Comparison of ENCODE assay signal across 12 cellular contexts in the genomic region with DNA sequence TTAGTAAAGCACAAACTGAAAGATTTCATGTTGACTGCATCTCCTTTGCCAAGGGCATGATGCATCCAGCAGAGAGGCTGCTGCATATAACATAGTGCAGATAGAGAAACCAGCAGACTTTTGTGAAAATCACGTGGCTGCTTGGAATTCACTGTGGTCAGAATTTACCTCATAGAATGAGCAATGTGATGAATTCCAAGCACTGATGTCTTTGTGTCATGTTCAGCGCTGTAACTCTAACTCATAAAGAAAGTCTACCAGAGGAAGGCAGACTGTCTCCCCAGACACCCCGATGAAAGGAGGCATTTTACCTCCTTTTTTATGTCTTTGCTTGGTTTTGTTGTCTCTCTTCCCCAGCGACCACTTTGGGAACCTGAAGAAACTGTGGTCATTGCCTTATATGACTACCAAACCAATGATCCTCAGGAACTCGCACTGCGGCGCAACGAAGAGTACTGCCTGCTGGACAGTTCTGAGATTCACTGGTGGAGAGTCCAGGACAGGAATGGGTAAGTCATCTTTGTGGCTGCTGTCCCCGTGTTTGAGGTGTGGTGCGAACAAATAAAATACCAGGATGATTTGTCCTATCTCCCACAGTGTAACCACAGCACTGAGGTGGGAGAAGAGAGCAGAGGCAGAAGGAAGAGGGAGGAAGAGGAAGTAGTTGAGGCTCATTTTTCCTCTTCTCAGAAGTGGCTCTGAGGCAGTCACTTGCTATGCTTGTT. TPM values are rescaled to one million over a fixed set of nuclear protein-coding genes. Genes with fewer than 3 reads are reported as not detected.
DNase-seq lines count a peak whose midpoint lies in the region; ATAC-seq and TF ChIP-seq lines count a peak whose summit lies in the region.
"Had no signal": no experiment of that assay in that cellular context is flagged by ENCODE, and none has a peak within 500 bp of the region (broad histone marks: within the 10 kb centered on the region; RNA-seq: fewer than 3 reads in every experiment).

No MANE protein-coding gene starts in this region.

- no peak overlapping the region for H3K9ac ChIP-seq in SK-N-SH

- no peak overlapping the region for H2AFZ ChIP-seq in SK-N-SH (ENCODE audit: low read depth)

- ATAC-seq in SK-N-SH treated with all-trans-retinoic acid at 6 μM for 48 hours = peak; percentile 31; the same call in 1 of the 3 replicates
- ATAC-seq in right cardiac atrium = no peak
- ATAC-seq in GM21423 (IDR thresholded peaks at IDR 0.05; ENCODE audit: unreplicated experiment) = no peak
- ATAC-seq: HCT116 had no signal

- no peak overlapping the region for H3K4me2 ChIP-seq in SK-N-SH

- H3K36me3 Mint-ChIP-seq in activated CD4-positive, alpha-beta memory T cell treated with anti-CD3 and anti-CD28 coated beads, Interleukin-2, amount 10 ng/mL, durations not matched to agents 7 days and 5 days (ENCODE audit: low read depth) = peaks cover 93% of the 10 kb centered on the region
- H3K36me3 Mint-ChIP-seq: naive B cell had no signal

- H3K4me3 ChIP-seq in SK-N-SH (ENCODE audit: low read depth in 2 of 2, low read length in 1 of 2) (no peak overlapping the region), fibroblast of villous mesenchyme (ENCODE audit: low read depth, low read length) (no peak overlapping the region), thymus (ENCODE audit: low read length) (no peak overlapping the region), right cardiac atrium (ENCODE audit: low read length) (no peak overlapping the region)

- POLR2A ChIA-PET in SK-N-SH (lab: Yijun Ruan, JAX) = no interaction called here
- POLR2A ChIA-PET in activated CD4-positive, alpha-beta memory T cell treated with anti-CD3 and anti-CD28 coated beads, Interleukin-2, amount 10 ng/mL, durations not matched to agents 7 days and 5 days (lab: Charles Lee) = interaction anchor here (1.0 to 2.3 kb wide), 14 partner anchors 15 to 80 kb away, joined by 3 to 14 read pairs (median 8); a partner anchor contains a TSS

- H3K9me3 ChIP-seq in SK-N-SH (no peaks in the 10 kb centered on the region), thymus (ENCODE audit: control insufficient read depth) (no peaks in the 10 kb centered on the region), right cardiac atrium (ENCODE audit: control insufficient read depth, low read length) (no peaks in the 10 kb centered on the region)

- H3K27ac Mint-ChIP-seq in activated CD4-positive, alpha-beta memory T cell treated with anti-CD3 and anti-CD28 coated beads, Interleukin-2, amount 10 ng/mL, durations not matched to agents 7 days and 5 days = peak overlapping the region; percentile 94
- H3K27ac Mint-ChIP-seq: dendritic cell treated with granulocyte-macrophage colony-stimulating factor and Interleukin-4, amounts not matched to agents 40 ng/mL and 50 ng/mL, for 4 days had no signal

- H3K36me3 ChIP-seq in SK-N-SH (replicated peaks in 1 of 2; ENCODE audit: control insufficient read depth in 1 of 2, insufficient read depth in 2 of 2, low read length in 1 of 2) = no peaks in the 10 kb centered on the region
- peaks cover 65% of the 10 kb centered on the region for H3K36me3 ChIP-seq in thymus (ENCODE audit: control insufficient read depth, insufficient read depth)

- no peaks in the 10 kb centered on the region for H3F3A ChIP-seq in SK-N-SH (replicated peaks; ENCODE audit: insufficient read depth)

- TF ChIP-seq RAD21 in SK-N-SH (IDR thresholded peaks at IDR 0.05; ENCODE audit: low read length) = no peak

- peaks cover 91% of the 10 kb centered on the region for H3K4me1 Mint-ChIP-seq in activated CD4-positive, alpha-beta memory T cell treated with anti-CD3 and anti-CD28 coated beads, Interleukin-2, amount 10 ng/mL, durations not matched to agents 7 days and 5 days

- intact Hi-C loops in right cardiac atrium (cut with DNase I) = no loop called here

- CTCF ChIA-PET in SK-N-SH (lab: Yijun Ruan, JAX) = no interaction called here
- CTCF ChIA-PET in activated CD4-positive, alpha-beta memory T cell treated with anti-CD3 and anti-CD28 coated beads, Interleukin-2, amount 10 ng/mL, durations not matched to agents 7 days and 5 days (lab: Charles Lee) = interaction anchor here (1.0 to 1.2 kb wide), 3 partner anchors 26 to 73 kb away, joined by 5 read pairs; no protein-coding TSS in a partner anchor

- H3K27ac ChIP-seq in SK-N-SH (ENCODE audit: low read depth in 2 of 2, low read length in 1 of 2) (no peak overlapping the region), thymus (ENCODE audit: low read depth) (peak overlapping the region; percentile 20), right cardiac atrium (ENCODE audit: low read length) (no peak overlapping the region)

- no peaks in the 10 kb centered on the region for H3K9me3 Mint-ChIP-seq in activated CD4-positive, alpha-beta memory T cell treated with anti-CD3 and anti-CD28 coated beads, Interleukin-2, amount 10 ng/mL, durations not matched to agents 7 days and 5 days
- H3K9me3 Mint-ChIP-seq: dendritic cell treated with granulocyte-macrophage colony-stimulating factor and Interleukin-4, amounts not matched to agents 40 ng/mL and 50 ng/mL, for 4 days had no signal

- no peak for TF ChIP-seq EP300 in SK-N-SH (IDR thresholded peaks at IDR 0.05; ENCODE audit: borderline replicate concordance in 1 of 2, low read depth in 1 of 2, low read length in 1 of 2)

- no peaks in the 10 kb centered on the region for H4K20me1 ChIP-seq in SK-N-SH (ENCODE audit: insufficient read depth)

- 62% methylated on average over 10 of the region's 10 CpGs for WGBS in SK-N-SH (ENCODE audit: low lambda C conversion rate)
- WGBS in thymus = 81% methylated on average over 10 of the region's 10 CpGs
- 85% methylated on average over 10 of the region's 10 CpGs for WGBS in right cardiac atrium

- peak overlapping the region; percentile 76 for H3K4me3 Mint-ChIP-seq in activated CD4-positive, alpha-beta memory T cell treated with anti-CD3 and anti-CD28 coated beads, Interleukin-2, amount 10 ng/mL, durations not matched to agents 7 days and 5 days
- H3K4me3 Mint-ChIP-seq: dendritic cell treated with granulocyte-macrophage colony-stimulating factor and Interleukin-4, amounts not matched to agents 40 ng/mL and 50 ng/mL, for 4 days had no signal

- no peak for TF ChIP-seq CTCF in SK-N-SH (IDR thresholded peaks at IDR 0.05)
- no peak for TF ChIP-seq CTCF in fibroblast of villous mesenchyme (IDR thresholded peaks at IDR 0.05; ENCODE audit: insufficient read depth, low read depth, low read length)

- H3K79me2 ChIP-seq in SK-N-SH (ENCODE audit: insufficient read depth) = no peaks in the 10 kb centered on the region

- H3K27me3 Mint-ChIP-seq in activated CD4-positive, alpha-beta memory T cell treated with anti-CD3 and anti-CD28 coated beads, Interleukin-2, amount 10 ng/mL, durations not matched to agents 7 days and 5 days = no peaks in the 10 kb centered on the region
- H3K27me3 Mint-ChIP-seq: dendritic cell treated with granulocyte-macrophage colony-stimulating factor and Interleukin-4, amounts not matched to agents 40 ng/mL and 50 ng/mL, for 4 days had no signal

- DNase-seq in SK-N-SH (no peak), fibroblast of villous mesenchyme (ENCODE audit: low read depth) (peak; percentile 33), right cardiac atrium (no peak), LoVo (ENCODE audit: low spot score) (no peak)
- peak; percentile 76 for DNase-seq in activated CD4-positive, alpha-beta memory T cell treated with anti-CD3 and anti-CD28 coated beads, Interleukin-2, amount 10 ng/mL, durations not matched to agents 7 days and 5 days
- DNase-seq: naive B cell, NCI-H2081 had no signal

- H3K9me2 ChIP-seq in SK-N-SH = no peaks in the 10 kb centered on the region

- H3K27me3 ChIP-seq in SK-N-SH (ENCODE audit: insufficient read depth) = no peaks in the 10 kb centered on the region
- H3K27me3 ChIP-seq in thymus (ENCODE audit: control insufficient read depth, insufficient read depth) = no peaks in the 10 kb centered on the region
- H3K27me3 ChIP-seq in right cardiac atrium (ENCODE audit: control insufficient read depth, insufficient read depth) = no peaks in the 10 kb centered on the region

- H3K4me1 ChIP-seq in SK-N-SH (ENCODE audit: control insufficient read depth in 1 of 2, insufficient read depth in 2 of 2, low read depth in 1 of 2, low read length in 1 of 2) (no peaks in the 10 kb centered on the region), thymus (ENCODE audit: control insufficient read depth, insufficient read depth, low read length) (peaks cover 4% of the 10 kb centered on the region), right cardiac atrium (ENCODE audit: control insufficient read depth, insufficient read depth, low read length) (peaks cover 4% of the 10 kb centered on the region)

TF ChIP-seq in SK-N-SH treated with all-trans-retinoic acid at 6 μM for 48 hours, 23 proteins besides CTCF, POLR2A, EP300 and RAD21 (continues in another document):
- no peak for TF ChIP-seq SNAI2 (CRISPR knock-in tag; IDR thresholded peaks at IDR 0.05)

TF ChIP-seq in SK-N-SH, 30 proteins besides CTCF, POLR2A, EP300 and RAD21 (continues in another document):
- TF ChIP-seq RXRA (IDR thresholded peaks at IDR 0.05; ENCODE audit: borderline replicate concordance, low read depth) (no peak), MXI1 (IDR thresholded peaks at IDR 0.05; ENCODE audit: low read depth, low read length) (no peak)

RNA-seq across cellular contexts. Expression of a gene that starts 42.0 kb away (rescaled TPM):
- not detected in 2 replicates for polyA plus RNA-seq in SK-N-SH (2012; rRNA removed)
- polyA plus RNA-seq in SK-N-SH (2012; cell fraction: cytosol; rRNA removed) = not detected in 2 replicates
- 0.01 TPM in 1 of 2 replicates, not detected in the other for polyA plus RNA-seq in SK-N-SH (2012; cell fraction: nucleus; rRNA removed)
- 100 to 1,000 TPM; 247 to 249 TPM for total RNA-seq in activated CD4-positive, alpha-beta memory T cell treated with anti-CD3 and anti-CD28 coated beads, Interleukin-2, amount 10 ng/mL, durations not matched to agents 7 days and 5 days
- total RNA-seq in fibroblast of villous mesenchyme = 1.3 TPM in 1 of 2 replicates, not detected in the other
- 92.8 TPM for polyA plus RNA-seq in thymus
- total RNA-seq in right cardiac atrium = 1 to 10 TPM in 1 of 4 donors, under 1 TPM in 3; 0.62 to 1.6 (median 0.84) TPM
- polyA plus RNA-seq in right cardiac atrium = 0.34 TPM

RNA-seq across cellular contexts. Expression of a gene that starts 43.3 kb away (rescaled TPM):
- polyA plus RNA-seq in SK-N-SH (2012; rRNA removed) (20.1 and 21.3 TPM in 2 replicates), thymus (102 TPM), right cardiac atrium (27.4 TPM)
- polyA plus RNA-seq in SK-N-SH (2012; cell fraction: cytosol; rRNA removed) = 17.0 and 20.2 TPM in 2 replicates
- 43.5 and 54.8 TPM in 2 replicates for polyA plus RNA-seq in SK-N-SH (2012; cell fraction: nucleus; rRNA removed)
- total RNA-seq in activated CD4-positive, alpha-beta memory T cell treated with anti-CD3 and anti-CD28 coated beads, Interleukin-2, amount 10 ng/mL, durations not matched to agents 7 days and 5 days = 100 to 1,000 TPM; 337 to 354 TPM
- total RNA-seq in fibroblast of villous mesenchyme (11.6 and 13.4 TPM in 2 replicates), right cardiac atrium (10 to 100 TPM; 33.4 to 43.8 (median 37.2) TPM)

RNA-seq across cellular contexts. Expression of a gene that starts 56.6 kb away (rescaled TPM):
- not detected in 2 replicates for polyA plus RNA-seq in SK-N-SH (2012; rRNA removed)
- polyA plus RNA-seq in SK-N-SH (2012; cell fraction: cytosol; rRNA removed) = not detected in 2 replicates
- not detected in 2 replicates for polyA plus RNA-seq in SK-N-SH (2012; cell fraction: nucleus; rRNA removed)
- under 1 TPM in 1 of 2 experiments, not detected in 1; 0.13 TPM for total RNA-seq in activated CD4-positive, alpha-beta memory T cell treated with anti-CD3 and anti-CD28 coated beads, Interleukin-2, amount 10 ng/mL, durations not matched to agents 7 days and 5 days
- total RNA-seq in fibroblast of villous mesenchyme = not detected in 2 replicates
- polyA plus RNA-seq in thymus = not detected
- not detected for total RNA-seq in right cardiac atrium
- not detected for polyA plus RNA-seq in right cardiac atrium

Comparison
In these comparisons a context has a peak if more than half of its experiments do, and no peak if none do; other contexts are left out.
1. DNase-seq: peak in activated CD4-positive, alpha-beta memory T cell treated with anti-CD3 and anti-CD28 coated beads, Interleukin-2, amount 10 ng/mL, durations not matched to agents 7 days and 5 days (single experiment) and fibroblast of villous mesenchyme (single experiment); none in SK-N-SH (single experiment), right cardiac atrium (0 of 3) and LoVo (single experiment).
2. RNA of a gene that starts 42.0 kb away (total RNA-seq): 247 to 249 TPM in activated CD4-positive, alpha-beta memory T cell treated with anti-CD3 and anti-CD28 coated beads, Interleukin-2, amount 10 ng/mL, durations not matched to agents 7 days and 5 days; 0.62 to 1.6 TPM in right cardiac atrium and 1.3 TPM in fibroblast of villous mesenchyme; every median in the first group is over 10 times any median in the second.
3. RNA of a gene that starts 43.3 kb away (total RNA-seq): 337 to 354 TPM in activated CD4-positive, alpha-beta memory T cell treated with anti-CD3 and anti-CD28 coated beads, Interleukin-2, amount 10 ng/mL, durations not matched to agents 7 days and 5 days; 33.4 to 43.8 TPM in right cardiac atrium and 11.6 to 13.4 TPM in fibroblast of villous mesenchyme; every median in the first group is over 4 times any median in the second.